Comparison of ENCODE assay signal across 15 cellular contexts in genomic region chr1:21896026-21896425, GRCh38. TPM values are rescaled to one million over a fixed set of nuclear protein-coding genes. Genes with fewer than 3 reads are reported as not detected.
DNase-seq lines count a peak whose midpoint lies in the region; ATAC-seq and TF ChIP-seq lines count a peak whose summit lies in the region.
"Had no signal": no experiment of that assay in that cellular context is flagged by ENCODE, and none has a peak within 500 bp of the region (broad histone marks: within the 10 kb centered on the region; RNA-seq: fewer than 3 reads in every experiment).

No MANE protein-coding gene starts in this region.

- H3K36me3 ChIP-seq in lung (ENCODE audit: control insufficient read depth in 2 of 2, insufficient read depth in 2 of 2, low read length in 2 of 2) (peaks cover 2 to 21% of the 10 kb centered on the region in 2 donors), stomach smooth muscle (ENCODE audit: control insufficient read depth in 2 of 2, insufficient read depth in 2 of 2, low read length in 2 of 2) (peaks cover 23 to 44% of the 10 kb centered on the region in 2 donors)
- H3K36me3 ChIP-seq: neutrophil had no signal

- no peak overlapping the region for H3K56ac ChIP-seq in H9 (ENCODE audit: insufficient read length, low read depth, low read length)

- no peak overlapping the region for H3K4me2 ChIP-seq in H9 (ENCODE audit: insufficient read depth, insufficient read length, low read length)
- H3K4me2 ChIP-seq: smooth muscle cell had no signal

- H2BK15ac ChIP-seq in H9 (ENCODE audit: low read depth, low read length): no peak overlapping the region

- H3K4me3 Mint-ChIP-seq in H9: no peak overlapping the region
- H3K4me3 Mint-ChIP-seq in activated naive CD8-positive, alpha-beta T cell treated with anti-CD3 and anti-CD28 coated beads, Interleukin-2, amount 50 U/mL, for 24 hours: no peak overlapping the region

- no peak overlapping the region for H3K14ac ChIP-seq in H9 (ENCODE audit: insufficient read depth, low read length)

- no peak overlapping the region for H3T11ph ChIP-seq in H9 (ENCODE audit: low read length)

- WGBS in H9 (ENCODE audit: extremely low coverage, insufficient read length, low lambda C conversion rate): no CpG with 5 or more reads among the region's 8 CpGs
- 88 to 91% methylated on average over 8 of the region's 8 CpGs for WGBS in lung, 2 donors

- peaks cover 4 to 21% (median 20%) of the 10 kb centered on the region in 3 experiments for H3K36me3 Mint-ChIP-seq in H9 (ENCODE audit: insufficient read depth in 1 of 3, low read depth in 3 of 3)
- H3K36me3 Mint-ChIP-seq in activated naive CD8-positive, alpha-beta T cell treated with anti-CD3 and anti-CD28 coated beads, Interleukin-2, amount 50 U/mL, for 24 hours (ENCODE audit: low read depth): no peaks in the 10 kb centered on the region

- no peaks in the 10 kb centered on the region for H3K79me2 ChIP-seq in H9 (ENCODE audit: insufficient read depth, low read length)

- no peak for TF ChIP-seq CTCF in H9 (conservative IDR thresholded peaks at IDR 0.05)
- TF ChIP-seq CTCF in coronary artery (IDR thresholded peaks at IDR 0.05): no peak
- TF ChIP-seq CTCF in lung (IDR thresholded peaks at IDR 0.05; ENCODE audit: control extremely low read depth, extremely low read depth): no peak

- no peaks in the 10 kb centered on the region for H3K23me2 ChIP-seq in H9 (ENCODE audit: insufficient read length, low read depth, low read length, poor library complexity, severe bottlenecking)

- no peak overlapping the region for H3K9ac ChIP-seq in H9 (ENCODE audit: extremely low read depth, insufficient read length, low read length)
- peak overlapping the region; percentile 55 to 61 for H3K9ac ChIP-seq in stomach smooth muscle (ENCODE audit: low read length in 2 of 2)

- no peak overlapping the region for H2BK12ac ChIP-seq in H9 (ENCODE audit: insufficient read length, low read depth, low read length)

- no peak overlapping the region for H2AK5ac ChIP-seq in H9 (ENCODE audit: insufficient read length, low read length)

- no peaks in the 10 kb centered on the region for H4K20me1 ChIP-seq in H9 (ENCODE audit: control insufficient read depth, insufficient read depth, insufficient read length)

- H3K23ac ChIP-seq in H9 (ENCODE audit: insufficient read length, low read depth, low read length): no peak overlapping the region

- peak overlapping the region in 2 of 3 experiments; percentile 44 to 61; a peak in 2 of 7 replicates for H3K27ac Mint-ChIP-seq in H9
- H3K27ac Mint-ChIP-seq in activated naive CD8-positive, alpha-beta T cell treated with anti-CD3 and anti-CD28 coated beads, Interleukin-2, amount 50 U/mL, for 24 hours: no peak overlapping the region
- H3K27ac Mint-ChIP-seq: activated T-helper 2 cell treated with anti-CD3 and anti-CD28 coated beads, Interferon-gamma antibody, Interleukin-2, Interleukin-4, amounts not matched to agents 10 μg/mL and 5 μg/mL and 100 μg/mL, durations not matched to agents 14 hours and 24 hours and 36 hours had no signal

- no peak overlapping the region for H2BK5ac ChIP-seq in H9 (ENCODE audit: insufficient read length, low read length)

- H3K9me3 ChIP-seq in H9 (ENCODE audit: control insufficient read depth, low read depth, low read length): no peaks in the 10 kb centered on the region
- H3K9me3 ChIP-seq in lung (ENCODE audit: control insufficient read depth in 2 of 2, insufficient read depth in 1 of 2, low read length in 1 of 2): no peaks in the 10 kb centered on the region
- H3K9me3 ChIP-seq in stomach smooth muscle (ENCODE audit: control insufficient read depth in 2 of 2, low read length in 2 of 2): no peaks in the 10 kb centered on the region
- H3K9me3 ChIP-seq: neutrophil had no signal

- H3K27me3 Mint-ChIP-seq in H9 (ENCODE audit: low read depth): no peaks in the 10 kb centered on the region
- H3K27me3 Mint-ChIP-seq in activated naive CD8-positive, alpha-beta T cell treated with anti-CD3 and anti-CD28 coated beads, Interleukin-2, amount 50 U/mL, for 24 hours: no peaks in the 10 kb centered on the region

- H3K18ac ChIP-seq in H9 (ENCODE audit: insufficient read length, low read depth, low read length): no peak overlapping the region

- H3K4me3 ChIP-seq in coronary artery (no peak overlapping the region), lung (no peak overlapping the region), stomach smooth muscle (ENCODE audit: low read length in 2 of 2) (no peak overlapping the region)
- H3K4me3 ChIP-seq: SK-N-MC, smooth muscle cell had no signal

- DNase-seq in H9 (no peak), coronary artery (ENCODE audit: low spot score) (no peak), lung (ENCODE audit: low spot score) (no peak), middle frontal gyrus (ENCODE audit: extremely low spot score, low spot score) (no peak), cerebellar cortex (ENCODE audit: low spot score) (no peak), NCI-H187 treated with DMSO at 0.1 percent for 48 hours (lab: John Stamatoyannopoulos, UW) (no peak)
- DNase-seq in activated naive CD8-positive, alpha-beta T cell treated with anti-CD3 and anti-CD28 coated beads, Interleukin-2, amount 50 U/mL, for 24 hours: no peak
- DNase-seq: Karpas-422; NCI-H1436 treated with DMSO at 0.1 percent for 48 hours; stimulated activated naive CD4-positive, alpha-beta T cell treated with Interleukin-2 at 50 U/mL for 16 hours had no signal

- H3K27ac ChIP-seq in H9 (ENCODE audit: insufficient read length, low read depth, low read length) (no peak overlapping the region), coronary artery (peak overlapping the region; percentile 64 to 95), lung (ENCODE audit: low read depth in 1 of 2, low read length in 1 of 2) (peak overlapping the region; percentile 49 to 87), stomach smooth muscle (ENCODE audit: low read length) (peak overlapping the region; percentile 85)
- H3K27ac ChIP-seq: neutrophil, SK-N-MC had no signal

- H3K4ac ChIP-seq in H9 (ENCODE audit: low read depth, low read length): no peak overlapping the region

- H3K27me3 ChIP-seq in H9 (ENCODE audit: insufficient read depth, low read length): no peaks in the 10 kb centered on the region
- H3K27me3 ChIP-seq in lung (ENCODE audit: control insufficient read depth, insufficient read depth): no peaks in the 10 kb centered on the region
- H3K27me3 ChIP-seq in stomach smooth muscle (ENCODE audit: control insufficient read depth in 1 of 2, insufficient read depth in 2 of 2, low read length in 2 of 2): no peaks in the 10 kb centered on the region
- H3K27me3 ChIP-seq: neutrophil had no signal

- no peak overlapping the region for H2AFZ ChIP-seq in H9 (ENCODE audit: low read length)

- H2BK20ac ChIP-seq in H9 (ENCODE audit: low read depth, low read length, poor library complexity, severe bottlenecking): no peak overlapping the region

- no peak overlapping the region for H4K91ac ChIP-seq in H9 (ENCODE audit: insufficient read length, low read depth, low read length)

- no peak overlapping the region for H4K5ac ChIP-seq in H9 (ENCODE audit: insufficient read length, low read depth, low read length)

- ATAC-seq in lung (ENCODE audit: insufficient read depth, low FRiP score): no peak
- no peak for ATAC-seq in activated naive CD8-positive, alpha-beta T cell treated with anti-CD3 and anti-CD28 coated beads, Interleukin-2, amount 50 U/mL, for 24 hours

- peaks cover 20 to 25% of the 10 kb centered on the region in 2 experiments for H3K4me1 Mint-ChIP-seq in H9
- no peaks in the 10 kb centered on the region for H3K4me1 Mint-ChIP-seq in activated naive CD8-positive, alpha-beta T cell treated with anti-CD3 and anti-CD28 coated beads, Interleukin-2, amount 50 U/mL, for 24 hours

- H3K79me1 ChIP-seq in H9 (ENCODE audit: insufficient read depth, low read depth, low read length, poor library complexity, severe bottlenecking): no peaks in the 10 kb centered on the region

- H3K4me1 ChIP-seq in H9 (ENCODE audit: insufficient read depth, low read length): no peaks in the 10 kb centered on the region
- H3K4me1 ChIP-seq in lung (ENCODE audit: control insufficient read depth in 2 of 2, insufficient read depth in 2 of 2, low read length in 2 of 2): peaks cover 10 to 24% of the 10 kb centered on the region in 2 donors
- H3K4me1 ChIP-seq in stomach smooth muscle (ENCODE audit: control insufficient read depth, insufficient read depth, low read length): peaks cover 81% of the 10 kb centered on the region

- H3K9me3 Mint-ChIP-seq in H9: no peaks in the 10 kb centered on the region; a peak in 1 of 5 replicates
- H3K9me3 Mint-ChIP-seq in activated naive CD8-positive, alpha-beta T cell treated with anti-CD3 and anti-CD28 coated beads, Interleukin-2, amount 50 U/mL, for 24 hours: no peaks in the 10 kb centered on the region
- H3K9me3 Mint-ChIP-seq: activated T-helper 2 cell treated with anti-CD3 and anti-CD28 coated beads, Interferon-gamma antibody, Interleukin-2, Interleukin-4, amounts not matched to agents 10 μg/mL and 5 μg/mL and 100 μg/mL, durations not matched to agents 14 hours and 24 hours and 36 hours had no signal

- no peak overlapping the region for H2BK120ac ChIP-seq in H9 (ENCODE audit: low read depth, low read length, poor library complexity, severe bottlenecking)

- H4K8ac ChIP-seq in H9 (replicated peaks; ENCODE audit: insufficient read length, low read depth, low read length): no peak overlapping the region

RNA-seq across cellular contexts. Expression of gene HSPG2, which starts 41.1 kb away (rescaled TPM):
- total RNA-seq in H9 (2021): 80.8 and 90.0 TPM in 2 replicates
- total RNA-seq in lung: 100 to 1,000 TPM; 180 to 335 TPM
- polyA plus RNA-seq in lung: 100 to 1,000 TPM in 1 of 2 donors, 10 to 100 TPM in 1; 58.0 to 100 TPM
